Comparison of ENCODE assay signal across 20 cellular contexts in genomic region chr1:78797108-78797781, GRCh38.
DNase-seq lines count a peak whose midpoint lies in the region; ATAC-seq and TF ChIP-seq lines count a peak whose summit lies in the region.
"Had no signal": no experiment of that assay in that cellular context is flagged by ENCODE, and none has a peak within 500 bp of the region (broad histone marks: within the 10 kb centered on the region; RNA-seq: fewer than 3 reads in every experiment).

No MANE protein-coding gene starts in this region.

- H3K27me3 ChIP-seq in body of pancreas = no peaks in the 10 kb centered on the region
- H3K27me3 ChIP-seq: dorsolateral prefrontal cortex had no signal

- H3K9me3 ChIP-seq in body of pancreas = no peaks in the 10 kb centered on the region
- H3K9me3 ChIP-seq: HAP-1 had no signal

- no peak overlapping the region for H3K4me3 Mint-ChIP-seq in activated CD4-positive, alpha-beta T cell treated with anti-CD3 and anti-CD28 coated beads, Interleukin-2, amount 10 ng/mL, durations not matched to agents 24 days and 14 days
- H3K4me3 Mint-ChIP-seq: brain, type B pancreatic cell had no signal

- DNase-seq in epithelial cell of proximal tubule (ENCODE audit: low read depth) = peak; percentile 12
- no peak for DNase-seq in body of pancreas
- DNase-seq in NCI-H2029 (lab: John Stamatoyannopoulos, UW) = no peak
- DNase-seq in NCI-H1092 (lab: John Stamatoyannopoulos, UW) = no peak
- DNase-seq in activated CD4-positive, alpha-beta T cell treated with anti-CD3 and anti-CD28 coated beads, Interleukin-2, amount 10 ng/mL, durations not matched to agents 24 days and 14 days = no peak
- DNase-seq: activated CD4-positive, CD25-positive, alpha-beta regulatory T cell; activated naive CD4-positive, alpha-beta T cell; dorsolateral prefrontal cortex; hippocampal formation; left cardiac atrium; NCI-H2171 treated with DMSO at 0.1 percent for 48 hours; NK-92 treated with Interleukin-12 subunit alpha and Interleukin-12 subunit beta, amount 100 ng/mL, for 24 hours; occipital lobe; stimulated activated CD4-positive, alpha-beta T cell treated with anti-CD3 and anti-CD28 coated beads, Interleukin-4, amount 100 ng/mL, for 24 hours had no signal

- TF ChIP-seq CTCF in epithelial cell of proximal tubule (conservative IDR thresholded peaks at IDR 0.05; ENCODE audit: low read depth, low read length) (no peak), body of pancreas (IDR thresholded peaks at IDR 0.05) (no peak)

- TF ChIP-seq POLR2A in body of pancreas (IDR thresholded peaks at IDR 0.05) = no peak

- WGBS in body of pancreas, 2 donors = 34 to 40% methylated on average over 3 of the region's 3 CpGs

- no peaks in the 10 kb centered on the region for H3K4me1 ChIP-seq in body of pancreas
- H3K4me1 ChIP-seq: HAP-1 had no signal

- H3K9me3 Mint-ChIP-seq in activated CD4-positive, alpha-beta T cell treated with anti-CD3 and anti-CD28 coated beads, Interleukin-2, amount 10 ng/mL, durations not matched to agents 24 days and 14 days = no peaks in the 10 kb centered on the region
- H3K9me3 Mint-ChIP-seq: type B pancreatic cell had no signal

- no peaks in the 10 kb centered on the region for H3K27me3 Mint-ChIP-seq in activated CD4-positive, alpha-beta T cell treated with anti-CD3 and anti-CD28 coated beads, Interleukin-2, amount 10 ng/mL, durations not matched to agents 24 days and 14 days
- H3K27me3 Mint-ChIP-seq: brain, type B pancreatic cell had no signal

- H3K36me3 Mint-ChIP-seq in activated CD4-positive, alpha-beta T cell treated with anti-CD3 and anti-CD28 coated beads, Interleukin-2, amount 10 ng/mL, durations not matched to agents 24 days and 14 days (ENCODE audit: low read depth) = no peaks in the 10 kb centered on the region
- H3K36me3 Mint-ChIP-seq: brain, type B pancreatic cell had no signal

- H3K4me1 Mint-ChIP-seq in activated CD4-positive, alpha-beta T cell treated with anti-CD3 and anti-CD28 coated beads, Interleukin-2, amount 10 ng/mL, durations not matched to agents 24 days and 14 days = no peaks in the 10 kb centered on the region
- H3K4me1 Mint-ChIP-seq: brain had no signal

- no peak overlapping the region for H3K4me3 ChIP-seq in epithelial cell of proximal tubule (ENCODE audit: low read depth, low read length)
- H3K4me3 ChIP-seq in body of pancreas = no peak overlapping the region
- H3K4me3 ChIP-seq: dorsolateral prefrontal cortex, HAP-1 had no signal

- no peaks in the 10 kb centered on the region for H3K36me3 ChIP-seq in body of pancreas (replicated peaks in 1 of 2; ENCODE audit: insufficient read depth in 1 of 2, low read depth in 2 of 2)
- H3K36me3 ChIP-seq: HAP-1 had no signal

- no peak overlapping the region for H3K27ac Mint-ChIP-seq in activated CD4-positive, alpha-beta T cell treated with anti-CD3 and anti-CD28 coated beads, Interleukin-2, amount 10 ng/mL, durations not matched to agents 24 days and 14 days
- H3K27ac Mint-ChIP-seq: brain, type B pancreatic cell had no signal

- H3K27ac ChIP-seq in body of pancreas = no peak overlapping the region
- H3K27ac ChIP-seq: dorsolateral prefrontal cortex had no signal

- ATAC-seq in GM18909 (IDR thresholded peaks at IDR 0.05; ENCODE audit: poor library complexity, unreplicated experiment) (peak; percentile 75), GM21576 (IDR thresholded peaks at IDR 0.05; ENCODE audit: unreplicated experiment) (peak; percentile 55), HG03045 (IDR thresholded peaks at IDR 0.05; ENCODE audit: unreplicated experiment) (peak; percentile 78), body of pancreas (no peak)
- ATAC-seq: left cardiac atrium had no signal

- intact Hi-C loops in body of pancreas (cut with DNase I) = no loop called here
- intact Hi-C loops in activated CD4-positive, alpha-beta T cell treated with anti-CD3 and anti-CD28 coated beads, Interleukin-2, amount 10 ng/mL, durations not matched to agents 24 days and 14 days (cut with micrococcal nuclease) = no loop called here
